Comparison of ENCODE assay signal across 17 cellular contexts in genomic region chr5:20694121-20694520, GRCh38.
"Had no signal": no experiment of that assay in that cellular context is flagged by ENCODE, and none has a peak within 500 bp of the region (broad histone marks: within the 10 kb centered on the region; RNA-seq: fewer than 3 reads in every experiment).

No MANE protein-coding gene starts in this region.

- H3K4me1 ChIP-seq: heart right ventricle, right atrium auricular region, tibial nerve, uterus had no signal

- DNase-seq: activated CD4-positive, alpha-beta T cell treated with anti-CD3 and anti-CD28 coated beads for 1 hour; activated CD4-positive, alpha-beta T cell treated with anti-CD3 and anti-CD28 coated beads, Interleukin-2, amount 50 U/mL, for 48 hours; amygdala; brain microvascular endothelial cell; effector CD8-positive, alpha-beta T cell; heart right ventricle; left colon; midbrain; stimulated activated CD4-positive, alpha-beta T cell treated with anti-CD3 and anti-CD28 coated beads, Interleukin-4, amount 100 ng/mL, for 1 hour; stimulated activated naive B cell treated with anti-CD40 and anti-IgM and Interleukin-4, amounts not matched to agents 10 μg/mL and 1 μg/mL and 100 μg/mL, for 72 hours; substantia nigra; uterus had no signal

- H3K27me3 ChIP-seq: brain microvascular endothelial cell, heart right ventricle, right atrium auricular region, tibial nerve, uterus had no signal

- ATAC-seq: activated T-helper 17 cell treated with anti-CD3 and anti-CD28 coated beads, Interleukin-2, amount 50 U/mL, for 72 hours; heart right ventricle; left colon; stimulated activated naive B cell treated with anti-CD40 and anti-IgM and Interleukin-4, amounts not matched to agents 10 μg/mL and 1 μg/mL and 100 μg/mL, for 72 hours had no signal

- H3K4me3 ChIP-seq: heart right ventricle, lung, right atrium auricular region, tibial nerve, uterus had no signal

- H3K27ac ChIP-seq: brain microvascular endothelial cell, heart right ventricle, right atrium auricular region, tibial nerve, uterus, VCaP had no signal

- H3K36me3 ChIP-seq: brain microvascular endothelial cell, heart right ventricle, right atrium auricular region, tibial nerve, uterus had no signal

- H3K9me3 ChIP-seq: right atrium auricular region, tibial nerve, uterus had no signal
